In genomic region chr13:95027638-95028037, GRCh38 we compare ENCODE assay signal across 29 cellular contexts.
"Had no signal": no experiment of that assay in that cellular context is flagged by ENCODE, and none has a peak within 500 bp of the region (broad histone marks: within the 10 kb centered on the region; RNA-seq: fewer than 3 reads in every experiment).

No MANE protein-coding gene starts in this region.

- H3K36me3 ChIP-seq: suprapubic skin, thoracic aorta, thyroid gland, tibial artery, tibial nerve, transverse colon, upper lobe of left lung, upper lobe of right lung, uterus, vagina had no signal

- H3K4me3 Mint-ChIP-seq: stimulated activated effector memory CD8-positive, alpha-beta T cell treated with anti-CD3 and anti-CD28 coated beads, Interleukin-12 subunit alpha, Interleukin-12 subunit beta, amount 100 ng/mL, for 72 hours; stimulated activated memory B cell treated with anti-CD40 and anti-IgM and Interleukin-4, amounts not matched to agents 10 μg/mL and 1 μg/mL and 100 μg/mL, for 72 hours; stimulated activated naive B cell treated with anti-CD40 and anti-IgM and Interleukin-4, amounts not matched to agents 10 μg/mL and 1 μg/mL and 100 μg/mL, for 72 hours; stimulated activated naive CD8-positive, alpha-beta T cell treated with anti-CD3 and anti-CD28 coated beads, Interleukin-15, amount 100 ng/mL, for 72 hours; stimulated activated naive CD8-positive, alpha-beta T cell treated with anti-CD3 and anti-CD28 coated beads, Interleukin-15, Interleukin-2, amounts not matched to agents 100 ng/mL and 50 ng/mL, for 24 hours; type B pancreatic cell had no signal

- ATAC-seq: stimulated activated effector memory CD8-positive, alpha-beta T cell treated with anti-CD3 and anti-CD28 coated beads, Interleukin-12 subunit alpha, Interleukin-12 subunit beta, amount 100 ng/mL, for 72 hours; stimulated activated memory B cell treated with anti-CD40 and anti-IgM and Interleukin-4, amounts not matched to agents 10 μg/mL and 1 μg/mL and 100 μg/mL, for 72 hours; stimulated activated naive B cell treated with anti-CD40 and anti-IgM and Interleukin-4, amounts not matched to agents 10 μg/mL and 1 μg/mL and 100 μg/mL, for 72 hours; stimulated activated naive CD8-positive, alpha-beta T cell treated with anti-CD3 and anti-CD28 coated beads, Interleukin-15, amount 100 ng/mL, for 72 hours; stimulated activated naive CD8-positive, alpha-beta T cell treated with anti-CD3 and anti-CD28 coated beads, Interleukin-15, Interleukin-2, amounts not matched to agents 100 U/mL and 50 U/mL, for 24 hours; upper lobe of right lung had no signal

- H3K4me1 Mint-ChIP-seq: stimulated activated effector memory CD8-positive, alpha-beta T cell treated with anti-CD3 and anti-CD28 coated beads, Interleukin-12 subunit alpha, Interleukin-12 subunit beta, amount 100 ng/mL, for 72 hours; stimulated activated memory B cell treated with anti-CD40 and anti-IgM and Interleukin-4, amounts not matched to agents 10 μg/mL and 1 μg/mL and 100 μg/mL, for 72 hours; stimulated activated naive B cell treated with anti-CD40 and anti-IgM and Interleukin-4, amounts not matched to agents 10 μg/mL and 1 μg/mL and 100 μg/mL, for 72 hours; stimulated activated naive CD8-positive, alpha-beta T cell treated with anti-CD3 and anti-CD28 coated beads, Interleukin-15, amount 100 ng/mL, for 72 hours had no signal

- H3K27me3 Mint-ChIP-seq: stimulated activated memory B cell treated with anti-CD40 and anti-IgM and Interleukin-4, amounts not matched to agents 10 μg/mL and 1 μg/mL and 100 μg/mL, for 72 hours; stimulated activated naive B cell treated with anti-CD40 and anti-IgM and Interleukin-4, amounts not matched to agents 10 μg/mL and 1 μg/mL and 100 μg/mL, for 72 hours; stimulated activated naive CD8-positive, alpha-beta T cell treated with anti-CD3 and anti-CD28 coated beads, Interleukin-15, amount 100 ng/mL, for 72 hours; stimulated activated naive CD8-positive, alpha-beta T cell treated with anti-CD3 and anti-CD28 coated beads, Interleukin-15, Interleukin-2, amounts not matched to agents 100 ng/mL and 50 ng/mL, for 24 hours; type B pancreatic cell had no signal

- H3K9me3 Mint-ChIP-seq: type B pancreatic cell had no signal

- H3K27ac ChIP-seq: stomach, suprapubic skin, testis, thoracic aorta, thyroid gland, tibial artery, tibial nerve, transverse colon, upper lobe of left lung, upper lobe of right lung, uterus, vagina had no signal

- H3K27me3 ChIP-seq: stomach, suprapubic skin, testis, thyroid gland, tibial artery, tibial nerve, transverse colon, upper lobe of left lung, upper lobe of right lung, uterus, vagina had no signal

- FAIRE-seq: urothelium cell line had no signal

- H3K27ac Mint-ChIP-seq: stimulated activated effector memory CD8-positive, alpha-beta T cell treated with anti-CD3 and anti-CD28 coated beads, Interleukin-12 subunit alpha, Interleukin-12 subunit beta, amount 100 ng/mL, for 72 hours; stimulated activated memory B cell treated with anti-CD40 and anti-IgM and Interleukin-4, amounts not matched to agents 10 μg/mL and 1 μg/mL and 100 μg/mL, for 72 hours; stimulated activated naive B cell treated with anti-CD40 and anti-IgM and Interleukin-4, amounts not matched to agents 10 μg/mL and 1 μg/mL and 100 μg/mL, for 72 hours; stimulated activated naive CD8-positive, alpha-beta T cell treated with anti-CD3 and anti-CD28 coated beads, Interleukin-15, amount 100 ng/mL, for 72 hours; stimulated activated naive CD8-positive, alpha-beta T cell treated with anti-CD3 and anti-CD28 coated beads, Interleukin-15, Interleukin-2, amounts not matched to agents 100 ng/mL and 50 ng/mL, for 24 hours; type B pancreatic cell had no signal

- DNase-seq: stimulated activated CD4-positive, alpha-beta T cell treated with anti-CD3 and anti-CD28 coated beads, Interleukin-2, amount 100 ng/mL, for 48 hours; stimulated activated CD4-positive, alpha-beta T cell treated with anti-CD3 and anti-CD28 coated beads, Interleukin-4, amount 100 ng/mL, for 1 hour; stimulated activated CD4-positive, alpha-beta T cell treated with anti-CD3 and anti-CD28 coated beads, Interleukin-4, amount 100 ng/mL, for 24 hours; stimulated activated CD4-positive, alpha-beta T cell treated with anti-CD3 and anti-CD28 coated beads, Interleukin-4, amount 100 ng/mL, for 4 hours; stimulated activated CD8-positive, alpha-beta memory T cell treated with anti-CD3 and anti-CD28 coated beads, Interleukin-4, amount 100 ng/mL, for 48 hours; stimulated activated naive B cell treated with anti-CD40 and anti-IgM and Interleukin-4, amounts not matched to agents 10 μg/mL and 1 μg/mL and 100 μg/mL, for 72 hours; stimulated activated naive CD4-positive, alpha-beta T cell; stimulated activated naive CD4-positive, alpha-beta T cell treated with Interleukin-2 at 50 U/mL for 16 hours; stimulated activated naive CD8-positive, alpha-beta T cell treated with anti-CD3 and anti-CD28 coated beads, Interleukin-15, amount 100 ng/mL, for 72 hours; stimulated activated naive CD8-positive, alpha-beta T cell treated with anti-CD3 and anti-CD28 coated beads, Interleukin-15, Interleukin-2, amounts not matched to agents 100 U/mL and 50 U/mL, for 24 hours; stomach; substantia nigra; testis; thyroid gland; tibial artery; transverse colon; trophoblast cell; upper lobe of left lung; upper lobe of right lung; uterus had no signal

- H3K36me3 Mint-ChIP-seq: stimulated activated effector memory CD8-positive, alpha-beta T cell treated with anti-CD3 and anti-CD28 coated beads, Interleukin-12 subunit alpha, Interleukin-12 subunit beta, amount 100 ng/mL, for 72 hours; type B pancreatic cell had no signal

- H3K9me3 ChIP-seq: stomach, suprapubic skin, testis, thoracic aorta, thyroid gland, tibial artery, tibial nerve, transverse colon, upper lobe of left lung, upper lobe of right lung, uterus, vagina had no signal

- H3K4me3 ChIP-seq: stomach, suprapubic skin, testis, thoracic aorta, thyroid gland, tibial artery, tibial nerve, transverse colon, upper lobe of left lung, upper lobe of right lung, uterus, vagina had no signal

- H3K4me1 ChIP-seq: stomach, suprapubic skin, testis, thyroid gland, tibial artery, tibial nerve, transverse colon, upper lobe of left lung, upper lobe of right lung, uterus, vagina had no signal
